5 cellular contexts compared by ENCODE assay signal in the genomic region with DNA sequence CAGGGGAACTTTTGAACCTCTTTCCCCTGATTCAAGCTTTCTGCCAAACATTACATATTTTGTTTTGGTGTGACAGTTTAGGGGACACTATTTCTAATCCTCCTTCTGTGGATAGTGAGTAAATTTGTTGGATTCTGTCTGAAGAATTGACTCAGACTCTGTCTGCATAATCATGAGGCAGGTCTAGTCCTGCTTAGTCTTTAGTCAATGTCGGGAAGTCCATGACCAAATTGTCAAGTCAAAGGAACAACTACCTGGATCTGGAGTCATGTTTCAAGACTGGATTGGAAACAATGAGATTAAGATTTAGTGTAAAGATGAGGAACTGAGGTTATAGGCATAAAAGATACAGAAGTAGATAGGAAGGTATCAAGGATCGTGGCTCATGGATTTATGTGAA.
"Had no signal": no experiment of that assay in that cellular context is flagged by ENCODE, and none has a peak within 500 bp of the region (broad histone marks: within the 10 kb centered on the region; RNA-seq: fewer than 3 reads in every experiment).

No MANE protein-coding gene starts in this region.

- H3K4me3 ChIP-seq: GM23338 had no signal

- H2AFZ ChIP-seq: GM23338 had no signal

- DNase-seq: H9, HCEC 1CT had no signal

- H3K4me2 ChIP-seq: GM23338 had no signal

- H3K27ac ChIP-seq: HL-60 had no signal

- ATAC-seq: GM23338, HepG2 had no signal
